Comparison of ENCODE assay signal across 7 cellular contexts in genomic region chr7:26194764-26195163, GRCh38. TPM values are rescaled to one million over a fixed set of nuclear protein-coding genes. Genes with fewer than 3 reads are reported as not detected.
DNase-seq lines count a peak whose midpoint lies in the region; ATAC-seq and TF ChIP-seq lines count a peak whose summit lies in the region.
"Not testable (repeated sequence)": the region's sequence is repeated elsewhere in the genome, so short reads cannot be mapped to it uniquely, and the experiment has no call there.

No MANE protein-coding gene starts in this region.

- H3K36me3 ChIP-seq in DND-41 (ENCODE audit: insufficient read depth, low read length) (peaks cover 100% of the 10 kb centered on the region), OCI-LY3 (replicated peaks; ENCODE audit: low read depth, low read length) (peaks cover 80% of the 10 kb centered on the region)

- H3K27ac Mint-ChIP-seq in activated CD4-positive, alpha-beta memory T cell treated with anti-CD3 and anti-CD28 coated beads for 36 hours: peak overlapping the region; percentile 84
- peak overlapping the region; percentile 85 for H3K27ac Mint-ChIP-seq in activated naive CD4-positive, alpha-beta T cell treated with anti-CD3 and anti-CD28 coated beads, Interleukin-2, amount 10 ng/mL, durations not matched to agents 7 days and 5 days
- H3K27ac Mint-ChIP-seq in central memory CD8-positive, alpha-beta T cell (ENCODE audit: low read depth): peak overlapping the region; percentile 92
- H3K27ac Mint-ChIP-seq in immature natural killer cell (peak overlapping the region in 5 of 6 donors; percentile 80 to 100 (median 90)), progenitor cell of endocrine pancreas (peak overlapping the region; percentile 93)

- DNase-seq in DND-41; activated CD4-positive, alpha-beta memory T cell treated with anti-CD3 and anti-CD28 coated beads for 36 hours; activated naive CD4-positive, alpha-beta T cell treated with anti-CD3 and anti-CD28 coated beads, Interleukin-2, amount 10 ng/mL, durations not matched to agents 7 days and 5 days; central memory CD8-positive, alpha-beta T cell (ENCODE audit: low spot score in 2 of 2); progenitor cell of endocrine pancreas (ENCODE audit: low spot score, unreplicated experiment): not testable (repeated sequence)
- peak in 1 of 3 donors; percentile 15 for DNase-seq in immature natural killer cell

- POLR2A ChIA-PET in activated CD4-positive, alpha-beta memory T cell treated with anti-CD3 and anti-CD28 coated beads for 36 hours (lab: Charles Lee): interaction anchor here (0.5 to 9.9 kb wide), 10 partner anchors 6 to 101 kb away, joined by 3 to 160 read pairs (median 18); partner anchors contain the start of genes CBX3 and NFE2L3

- not testable (repeated sequence) for H3K9ac ChIP-seq in DND-41 (ENCODE audit: low read depth, low read length); OCI-LY3 (ENCODE audit: low read length)

- peaks cover 92% of the 10 kb centered on the region for H3K36me3 Mint-ChIP-seq in activated CD4-positive, alpha-beta memory T cell treated with anti-CD3 and anti-CD28 coated beads for 36 hours
- peaks cover 91% of the 10 kb centered on the region for H3K36me3 Mint-ChIP-seq in activated naive CD4-positive, alpha-beta T cell treated with anti-CD3 and anti-CD28 coated beads, Interleukin-2, amount 10 ng/mL, durations not matched to agents 7 days and 5 days
- H3K36me3 Mint-ChIP-seq in central memory CD8-positive, alpha-beta T cell (ENCODE audit: insufficient read depth): peaks cover 98% of the 10 kb centered on the region
- peaks cover 65 to 81% (median 74%) of the 10 kb centered on the region in 3 donors for H3K36me3 Mint-ChIP-seq in immature natural killer cell
- H3K36me3 Mint-ChIP-seq in progenitor cell of endocrine pancreas (ENCODE audit: insufficient read depth): peaks cover 79% of the 10 kb centered on the region

- peak overlapping the region; percentile 72; the same call in 1 of the 2 replicates for H3K4me2 ChIP-seq in DND-41 (ENCODE audit: insufficient read depth, low read length)
- H3K4me2 ChIP-seq in OCI-LY3 (ENCODE audit: low read length): peak overlapping the region; percentile 30; the same call in 1 of the 2 replicates

- peaks cover 97% of the 10 kb centered on the region for H4K20me1 ChIP-seq in DND-41 (ENCODE audit: insufficient read depth, low read length)
- peaks cover 96% of the 10 kb centered on the region for H4K20me1 ChIP-seq in OCI-LY3 (ENCODE audit: insufficient read depth, low read length)

- H3K4me3 Mint-ChIP-seq in activated CD4-positive, alpha-beta memory T cell treated with anti-CD3 and anti-CD28 coated beads for 36 hours: peak overlapping the region; percentile 69
- H3K4me3 Mint-ChIP-seq in activated naive CD4-positive, alpha-beta T cell treated with anti-CD3 and anti-CD28 coated beads, Interleukin-2, amount 10 ng/mL, durations not matched to agents 7 days and 5 days: peak overlapping the region; percentile 52
- peak overlapping the region; percentile 100 for H3K4me3 Mint-ChIP-seq in central memory CD8-positive, alpha-beta T cell
- H3K4me3 Mint-ChIP-seq in immature natural killer cell (peak overlapping the region; percentile 70 to 79 (median 76)), progenitor cell of endocrine pancreas (ENCODE audit: low read depth) (peak overlapping the region; percentile 19)

- peaks cover 68% of the 10 kb centered on the region for H3K4me1 Mint-ChIP-seq in activated CD4-positive, alpha-beta memory T cell treated with anti-CD3 and anti-CD28 coated beads for 36 hours (ENCODE audit: low read depth)
- H3K4me1 Mint-ChIP-seq in activated naive CD4-positive, alpha-beta T cell treated with anti-CD3 and anti-CD28 coated beads, Interleukin-2, amount 10 ng/mL, durations not matched to agents 7 days and 5 days: peaks cover 74% of the 10 kb centered on the region
- peaks cover 82% of the 10 kb centered on the region for H3K4me1 Mint-ChIP-seq in central memory CD8-positive, alpha-beta T cell
- H3K4me1 Mint-ChIP-seq in immature natural killer cell (peaks cover 90 to 100% of the 10 kb centered on the region in 2 donors), progenitor cell of endocrine pancreas (ENCODE audit: low read depth) (peaks cover 52% of the 10 kb centered on the region)

- TF ChIP-seq CTCF in DND-41 (IDR thresholded peaks at IDR 0.05; ENCODE audit: borderline replicate concordance, extremely low read depth, low read length, poor library complexity, severe bottlenecking); OCI-LY3 (IDR thresholded peaks at IDR 0.05; ENCODE audit: low read depth, low read length); progenitor cell of endocrine pancreas (IDR thresholded peaks at IDR 0.05; ENCODE audit: unreplicated experiment): not testable (repeated sequence)

- not testable (repeated sequence) for H2AFZ ChIP-seq in DND-41 (ENCODE audit: low read depth, low read length); OCI-LY3 (ENCODE audit: low read depth, low read length)

- peak overlapping the region in 1 of 2 experiments; percentile 19; a peak in 1 of 4 replicates for H3K4me3 ChIP-seq in DND-41 (ENCODE audit: low read depth in 1 of 2, low read length in 2 of 2)
- H3K4me3 ChIP-seq in OCI-LY3 (ENCODE audit: low read length): not testable (repeated sequence)

- H3K27me3 ChIP-seq in DND-41 (ENCODE audit: insufficient read depth, low read length, poor library complexity); OCI-LY3 (ENCODE audit: low read depth, low read length): not testable (repeated sequence)

- not testable (repeated sequence) for H3K9me3 ChIP-seq in DND-41 (ENCODE audit: insufficient read depth, low read length, severe bottlenecking); OCI-LY3 (ENCODE audit: insufficient read depth, low read length)

- ATAC-seq in DND-41 (ENCODE audit: insufficient read depth, low read depth); central memory CD8-positive, alpha-beta T cell (replicated peaks; ENCODE audit: extremely low read depth, poor library complexity, severe bottlenecking): not testable (repeated sequence)

- CTCF ChIA-PET in activated CD4-positive, alpha-beta memory T cell treated with anti-CD3 and anti-CD28 coated beads for 36 hours (lab: Charles Lee): interaction anchor here (1.1 to 4.2 kb wide), 3 partner anchors 43 to 170 kb away, joined by 3 to 17 read pairs (median 6); partner anchors contain the start of gene NFE2L3
- CTCF ChIA-PET in activated naive CD4-positive, alpha-beta T cell treated with anti-CD3 and anti-CD28 coated beads, Interleukin-2, amount 10 ng/mL, durations not matched to agents 7 days and 5 days (lab: Charles Lee): interaction anchor here (0.6 to 5.3 kb wide), 3 partner anchors 43 to 171 kb away, joined by 4 to 52 read pairs (median 5); partner anchors contain the start of gene NFE2L3

- H3K4me1 ChIP-seq in DND-41 (ENCODE audit: insufficient read depth, low read length) (peaks cover 52% of the 10 kb centered on the region), OCI-LY3 (ENCODE audit: low read length) (peaks cover 57% of the 10 kb centered on the region)

- H3K27me3 Mint-ChIP-seq in activated CD4-positive, alpha-beta memory T cell treated with anti-CD3 and anti-CD28 coated beads for 36 hours; activated naive CD4-positive, alpha-beta T cell treated with anti-CD3 and anti-CD28 coated beads, Interleukin-2, amount 10 ng/mL, durations not matched to agents 7 days and 5 days; central memory CD8-positive, alpha-beta T cell; progenitor cell of endocrine pancreas: not testable (repeated sequence)
- H3K27me3 Mint-ChIP-seq in immature natural killer cell (ENCODE audit: low read depth in 3 of 3): peaks cover 33 to 61% (median 55%) of the 10 kb centered on the region in 3 donors

- intact Hi-C loops in activated CD4-positive, alpha-beta memory T cell treated with anti-CD3 and anti-CD28 coated beads for 36 hours (cut with micrococcal nuclease): not testable (repeated sequence)

- H3K79me2 ChIP-seq in DND-41 (ENCODE audit: insufficient read depth, low read length) (peaks cover 89% of the 10 kb centered on the region), OCI-LY3 (ENCODE audit: low read length) (peaks cover 96% of the 10 kb centered on the region)

- not testable (repeated sequence) for H3K9me3 Mint-ChIP-seq in activated CD4-positive, alpha-beta memory T cell treated with anti-CD3 and anti-CD28 coated beads for 36 hours; activated naive CD4-positive, alpha-beta T cell treated with anti-CD3 and anti-CD28 coated beads, Interleukin-2, amount 10 ng/mL, durations not matched to agents 7 days and 5 days; central memory CD8-positive, alpha-beta T cell; immature natural killer cell; progenitor cell of endocrine pancreas (ENCODE audit: low read depth)

- not testable (repeated sequence) for H3K27ac ChIP-seq in DND-41 (ENCODE audit: low read length)
- H3K27ac ChIP-seq in OCI-LY3 (ENCODE audit: low read length): peak overlapping the region; percentile 33; the same call in 1 of the 2 replicates

RNA-seq across cellular contexts. Expression of gene HNRNPA2B1, which starts 5.8 kb away (rescaled TPM):
- 100 to 1,000 TPM; 906 to 929 TPM for total RNA-seq in activated CD4-positive, alpha-beta memory T cell treated with anti-CD3 and anti-CD28 coated beads for 36 hours
- polyA plus RNA-seq in immature natural killer cell: 100 to 1,000 TPM; 442 to 823 (median 643) TPM
- 950 and 984 TPM in 2 replicates for total RNA-seq in progenitor cell of endocrine pancreas

RNA-seq across cellular contexts. Expression of gene CBX3, which starts 6.8 kb away (rescaled TPM):
- total RNA-seq in activated CD4-positive, alpha-beta memory T cell treated with anti-CD3 and anti-CD28 coated beads for 36 hours: 100 to 1,000 TPM; 278 to 281 TPM
- polyA plus RNA-seq in immature natural killer cell: 100 to 1,000 TPM in 2 of 3 donors, 10 to 100 TPM in 1; 86.1 to 121 (median 103) TPM
- total RNA-seq in progenitor cell of endocrine pancreas: 221 and 222 TPM in 2 replicates

RNA-seq across cellular contexts. Expression of gene NFE2L3, which starts 42.8 kb away (rescaled TPM):
- 10 to 100 TPM; 27.3 to 30.3 TPM for total RNA-seq in activated CD4-positive, alpha-beta memory T cell treated with anti-CD3 and anti-CD28 coated beads for 36 hours
- polyA plus RNA-seq in immature natural killer cell: 1 to 10 TPM; 3.5 to 5.5 (median 4.5) TPM
- total RNA-seq in progenitor cell of endocrine pancreas: 25.5 and 28.0 TPM in 2 replicates

Comparison
In these comparisons a context has a peak if more than half of its experiments do, and no peak if none do; other contexts are left out.
1. H3K4me3 Mint-ChIP-seq: peak in every context shown above with its lines; median percentile 100 in central memory CD8-positive, alpha-beta T cell; 76 in immature natural killer cell; 69 in activated CD4-positive, alpha-beta memory T cell treated with anti-CD3 and anti-CD28 coated beads for 36 hours; 52 in activated naive CD4-positive, alpha-beta T cell treated with anti-CD3 and anti-CD28 coated beads, Interleukin-2, amount 10 ng/mL, durations not matched to agents 7 days and 5 days; 19 in progenitor cell of endocrine pancreas.